In the genomic region with DNA sequence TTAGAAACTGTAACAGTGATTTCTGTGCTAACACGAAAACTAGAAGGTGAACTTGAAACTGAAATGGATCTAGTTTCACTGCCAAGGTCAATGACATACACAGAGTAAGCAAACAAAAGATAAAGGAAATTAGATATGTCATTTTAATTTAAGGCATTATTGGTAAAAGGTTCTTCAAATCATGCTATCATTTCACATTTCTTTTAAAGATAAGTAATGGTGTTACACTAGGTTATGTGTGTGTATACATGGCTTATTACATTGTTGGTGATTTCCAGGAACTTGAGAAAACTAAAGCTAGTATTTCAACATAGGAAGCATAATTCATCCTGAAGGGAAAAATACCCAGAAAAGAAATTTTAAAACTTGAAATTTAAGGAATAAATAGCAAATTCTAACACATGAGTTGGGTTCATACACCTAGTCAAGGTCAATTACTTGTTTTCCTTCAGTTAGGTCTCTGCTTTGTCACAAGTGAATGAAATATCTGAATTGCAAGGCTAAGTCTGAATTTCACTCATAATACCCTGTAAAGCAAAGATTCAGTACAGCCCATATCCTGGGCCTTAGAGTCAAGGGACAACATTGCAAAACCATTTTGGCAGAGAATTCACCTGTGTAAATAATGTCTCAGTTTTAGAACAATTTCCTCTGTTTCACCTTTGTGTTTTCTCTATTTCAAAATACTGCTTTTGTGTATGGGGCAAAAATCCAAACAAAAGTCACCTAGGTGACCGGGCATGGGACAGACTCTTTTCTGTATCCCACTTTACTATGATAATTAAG, we compare ENCODE assay signal across 9 cellular contexts.
DNase-seq lines count a peak whose midpoint lies in the region; ATAC-seq and TF ChIP-seq lines count a peak whose summit lies in the region.
"Had no signal": no experiment of that assay in that cellular context is flagged by ENCODE, and none has a peak within 500 bp of the region (broad histone marks: within the 10 kb centered on the region; RNA-seq: fewer than 3 reads in every experiment).

No MANE protein-coding gene starts in this region.

- no peaks in the 10 kb centered on the region for H3K9me3 Mint-ChIP-seq in activated naive CD4-positive, alpha-beta T cell treated with anti-CD3 and anti-CD28 coated beads, Interleukin-2, amount 10 ng/mL, durations not matched to agents 7 days and 5 days

- H3K27me3 Mint-ChIP-seq in activated naive CD4-positive, alpha-beta T cell treated with anti-CD3 and anti-CD28 coated beads, Interleukin-2, amount 10 ng/mL, durations not matched to agents 7 days and 5 days: no peaks in the 10 kb centered on the region

- H3K4me1 ChIP-seq in upper lobe of left lung: peaks cover 4 to 12% (median 7%) of the 10 kb centered on the region in 4 donors

- no peak overlapping the region for H3K4me3 Mint-ChIP-seq in activated naive CD4-positive, alpha-beta T cell treated with anti-CD3 and anti-CD28 coated beads, Interleukin-2, amount 10 ng/mL, durations not matched to agents 7 days and 5 days

- H3K4me3 ChIP-seq in fibroblast of pulmonary artery (replicated peaks; ENCODE audit: low read depth, low read length): no peak overlapping the region
- H3K4me3 ChIP-seq in upper lobe of left lung: no peak overlapping the region

- TF ChIP-seq CTCF in fibroblast of pulmonary artery (IDR thresholded peaks at IDR 0.05; ENCODE audit: low read length, missing control alignments): no peak
- no peak for TF ChIP-seq CTCF in upper lobe of left lung (IDR thresholded peaks at IDR 0.05)

- H3K27ac ChIP-seq in upper lobe of left lung: peak overlapping the region in 1 of 4 donors; percentile 38

- CTCF ChIA-PET in activated naive CD4-positive, alpha-beta T cell treated with anti-CD3 and anti-CD28 coated beads, Interleukin-2, amount 10 ng/mL, durations not matched to agents 7 days and 5 days (lab: Charles Lee): no interaction called here

- H3K4me1 Mint-ChIP-seq in activated naive CD4-positive, alpha-beta T cell treated with anti-CD3 and anti-CD28 coated beads, Interleukin-2, amount 10 ng/mL, durations not matched to agents 7 days and 5 days: no peaks in the 10 kb centered on the region

- WGBS in upper lobe of left lung, 2 donors: 59 to 65% methylated on average over 2 of the region's 2 CpGs

- DNase-seq in NCI-H510A treated with DMSO at 0.1 percent for 48 hours (lab: John Stamatoyannopoulos, UW) (peak; percentile 47), NCI-H510A (lab: John Stamatoyannopoulos, UW) (no peak), NCI-H2196 (lab: John Stamatoyannopoulos, UW; ENCODE audit: unreplicated experiment) (peak; percentile 50), fibroblast of pulmonary artery (ENCODE audit: low read depth) (peak; percentile 68), upper lobe of left lung (no peak), middle frontal gyrus (ENCODE audit: extremely low spot score, low spot score) (no peak)
- no peak for DNase-seq in effector CD8-positive, alpha-beta T cell (lab: John Stamatoyannopoulos, UW)
- no peak for DNase-seq in activated naive CD4-positive, alpha-beta T cell treated with anti-CD3 and anti-CD28 coated beads, Interleukin-2, amount 10 ng/mL, durations not matched to agents 7 days and 5 days
- DNase-seq: NCI-H187 treated with DMSO at 0.1 percent for 48 hours had no signal

- H3K9me3 ChIP-seq in upper lobe of left lung: no peaks in the 10 kb centered on the region

- H3K27me3 ChIP-seq in upper lobe of left lung: no peaks in the 10 kb centered on the region

- peak; percentile 74 to 78 for ATAC-seq in upper lobe of left lung (ENCODE audit: low FRiP score in 2 of 2)

- H3K36me3 Mint-ChIP-seq in activated naive CD4-positive, alpha-beta T cell treated with anti-CD3 and anti-CD28 coated beads, Interleukin-2, amount 10 ng/mL, durations not matched to agents 7 days and 5 days: no peaks in the 10 kb centered on the region

- H3K36me3 ChIP-seq in upper lobe of left lung: no peaks in the 10 kb centered on the region

- H3K27ac Mint-ChIP-seq in activated naive CD4-positive, alpha-beta T cell treated with anti-CD3 and anti-CD28 coated beads, Interleukin-2, amount 10 ng/mL, durations not matched to agents 7 days and 5 days: no peak overlapping the region

- no peak for TF ChIP-seq EP300 in upper lobe of left lung (IDR thresholded peaks at IDR 0.05)

- no peak for TF ChIP-seq POLR2A in upper lobe of left lung (IDR thresholded peaks at IDR 0.05)

Comparison
In these comparisons a context has a peak if more than half of its experiments do, and no peak if none do; other contexts are left out.
1. DNase-seq: peak in NCI-H510A treated with DMSO at 0.1 percent for 48 hours (single experiment), NCI-H2196 (single experiment) and fibroblast of pulmonary artery (single experiment); none in NCI-H510A (single experiment), upper lobe of left lung (0 of 2), effector CD8-positive, alpha-beta T cell (single experiment), middle frontal gyrus (single experiment) and activated naive CD4-positive, alpha-beta T cell treated with anti-CD3 and anti-CD28 coated beads, Interleukin-2, amount 10 ng/mL, durations not matched to agents 7 days and 5 days (single experiment).